1 cellular context compared by ENCODE assay signal in the genomic region with DNA sequence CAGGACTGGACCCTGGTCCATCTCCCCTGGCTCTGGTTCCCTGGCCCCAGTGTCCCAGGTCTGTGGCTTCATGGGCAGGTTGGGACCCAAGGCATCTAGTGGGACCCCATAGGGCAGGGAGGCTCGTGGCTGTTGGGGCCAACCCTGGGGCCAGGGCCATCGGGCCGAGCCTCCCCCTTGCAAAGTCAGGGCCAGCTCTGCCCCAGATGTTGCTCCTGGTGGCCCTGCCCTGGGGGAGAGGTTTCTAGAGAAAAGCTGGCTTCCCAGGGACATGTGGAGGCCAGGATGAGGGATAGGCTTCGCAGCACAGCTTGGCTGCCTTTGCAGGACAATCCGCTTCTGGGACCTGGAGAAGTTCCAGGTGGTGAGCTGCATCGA.
TF ChIP-seq lines count a peak whose summit lies in the region.

No MANE protein-coding gene starts in this region.

TF ChIP-seq in IMR-90, 13 proteins besides CTCF, POLR2A, EP300 and RAD21:
- TF ChIP-seq SMC3 (IDR thresholded peaks at IDR 0.05; ENCODE audit: low read depth, low read length) (no peak), FOS (IDR thresholded peaks at IDR 0.05; ENCODE audit: low read depth, low read length) (no peak), RCOR1 (IDR thresholded peaks at IDR 0.05; ENCODE audit: insufficient replicate concordance, low read length) (no peak), CEBPB (IDR thresholded peaks at IDR 0.05; ENCODE audit: low read depth, low read length) (no peak), CHD1 (IDR thresholded peaks at IDR 0.05; ENCODE audit: low read depth, low read length) (no peak), MXI1 (IDR thresholded peaks at IDR 0.05; ENCODE audit: borderline replicate concordance, low read depth, low read length) (no peak), BHLHE40 (IDR thresholded peaks at IDR 0.05; ENCODE audit: low read depth, low read length) (no peak), RFX5 (IDR thresholded peaks at IDR 0.05; ENCODE audit: low read depth, low read length) (no peak)
- TF ChIP-seq, protein P1, sequence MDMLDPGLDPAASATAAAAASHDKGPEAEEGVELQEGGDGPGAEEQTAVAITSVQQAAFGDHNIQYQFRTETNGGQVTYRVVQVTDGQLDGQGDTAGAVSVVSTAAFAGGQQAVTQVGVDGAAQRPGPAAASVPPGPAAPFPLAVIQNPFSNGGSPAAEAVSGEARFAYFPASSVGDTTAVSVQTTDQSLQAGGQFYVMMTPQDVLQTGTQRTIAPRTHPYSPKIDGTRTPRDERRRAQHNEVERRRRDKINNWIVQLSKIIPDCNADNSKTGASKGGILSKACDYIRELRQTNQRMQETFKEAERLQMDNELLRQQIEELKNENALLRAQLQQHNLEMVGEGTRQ (IDR thresholded peaks at IDR 0.05; ENCODE audit: low read depth, low read length): no peak
